32 cellular contexts compared by ENCODE assay signal in genomic region chr19:55980415-55980814, GRCh38. TPM values are rescaled to one million over a fixed set of nuclear protein-coding genes. Genes with fewer than 3 reads are reported as not detected.
"Had no signal": no experiment of that assay in that cellular context is flagged by ENCODE, and none has a peak within 500 bp of the region (broad histone marks: within the 10 kb centered on the region; RNA-seq: fewer than 3 reads in every experiment).

No MANE protein-coding gene starts in this region.

- H3K4me3 Mint-ChIP-seq: stimulated activated effector memory CD8-positive, alpha-beta T cell treated with anti-CD3 and anti-CD28 coated beads, Interleukin-12 subunit alpha, Interleukin-12 subunit beta, amount 100 ng/mL, for 72 hours; stimulated activated memory B cell treated with anti-CD40 and anti-IgM and Interleukin-4, amounts not matched to agents 10 μg/mL and 1 μg/mL and 100 μg/mL, for 72 hours; stimulated activated naive B cell treated with anti-CD40 and anti-IgM and Interleukin-4, amounts not matched to agents 10 μg/mL and 1 μg/mL and 100 μg/mL, for 72 hours; stimulated activated naive CD8-positive, alpha-beta T cell treated with anti-CD3 and anti-CD28 coated beads, Interleukin-15, amount 100 ng/mL, for 72 hours; stimulated activated naive CD8-positive, alpha-beta T cell treated with anti-CD3 and anti-CD28 coated beads, Interleukin-15, Interleukin-2, amounts not matched to agents 100 ng/mL and 50 ng/mL, for 24 hours; type B pancreatic cell had no signal

- DNase-seq: stimulated activated CD4-positive, alpha-beta T cell treated with anti-CD3 and anti-CD28 coated beads, Interleukin-2, amount 100 ng/mL, for 48 hours; stimulated activated CD4-positive, alpha-beta T cell treated with anti-CD3 and anti-CD28 coated beads, Interleukin-4, amount 100 ng/mL, for 1 hour; stimulated activated CD4-positive, alpha-beta T cell treated with anti-CD3 and anti-CD28 coated beads, Interleukin-4, amount 100 ng/mL, for 24 hours; stimulated activated CD4-positive, alpha-beta T cell treated with anti-CD3 and anti-CD28 coated beads, Interleukin-4, amount 100 ng/mL, for 4 hours; stimulated activated CD8-positive, alpha-beta memory T cell treated with anti-CD3 and anti-CD28 coated beads, Interleukin-4, amount 100 ng/mL, for 48 hours; stimulated activated naive B cell treated with anti-CD40 and anti-IgM and Interleukin-4, amounts not matched to agents 10 μg/mL and 1 μg/mL and 100 μg/mL, for 72 hours; stimulated activated naive CD4-positive, alpha-beta T cell; stimulated activated naive CD4-positive, alpha-beta T cell treated with Interleukin-2 at 50 U/mL for 16 hours; stimulated activated naive CD8-positive, alpha-beta T cell treated with anti-CD3 and anti-CD28 coated beads, Interleukin-15, amount 100 ng/mL, for 72 hours; stimulated activated naive CD8-positive, alpha-beta T cell treated with anti-CD3 and anti-CD28 coated beads, Interleukin-15, Interleukin-2, amounts not matched to agents 100 U/mL and 50 U/mL, for 24 hours; stomach; substantia nigra; testis; thyroid gland; tibial artery; transverse colon; trophoblast cell; upper lobe of right lung; uterus had no signal

- H3K4me1 Mint-ChIP-seq: stimulated activated effector memory CD8-positive, alpha-beta T cell treated with anti-CD3 and anti-CD28 coated beads, Interleukin-12 subunit alpha, Interleukin-12 subunit beta, amount 100 ng/mL, for 72 hours; stimulated activated memory B cell treated with anti-CD40 and anti-IgM and Interleukin-4, amounts not matched to agents 10 μg/mL and 1 μg/mL and 100 μg/mL, for 72 hours; stimulated activated naive B cell treated with anti-CD40 and anti-IgM and Interleukin-4, amounts not matched to agents 10 μg/mL and 1 μg/mL and 100 μg/mL, for 72 hours; stimulated activated naive CD8-positive, alpha-beta T cell treated with anti-CD3 and anti-CD28 coated beads, Interleukin-15, amount 100 ng/mL, for 72 hours had no signal

- ATAC-seq: stimulated activated effector memory CD8-positive, alpha-beta T cell treated with anti-CD3 and anti-CD28 coated beads, Interleukin-12 subunit alpha, Interleukin-12 subunit beta, amount 100 ng/mL, for 72 hours; stimulated activated memory B cell treated with anti-CD40 and anti-IgM and Interleukin-4, amounts not matched to agents 10 μg/mL and 1 μg/mL and 100 μg/mL, for 72 hours; stimulated activated naive B cell treated with anti-CD40 and anti-IgM and Interleukin-4, amounts not matched to agents 10 μg/mL and 1 μg/mL and 100 μg/mL, for 72 hours; stimulated activated naive CD8-positive, alpha-beta T cell treated with anti-CD3 and anti-CD28 coated beads, Interleukin-15, amount 100 ng/mL, for 72 hours; stimulated activated naive CD8-positive, alpha-beta T cell treated with anti-CD3 and anti-CD28 coated beads, Interleukin-15, Interleukin-2, amounts not matched to agents 100 U/mL and 50 U/mL, for 24 hours; upper lobe of right lung had no signal

- H3K27me3 Mint-ChIP-seq: stimulated activated naive CD8-positive, alpha-beta T cell treated with anti-CD3 and anti-CD28 coated beads, Interleukin-15, amount 100 ng/mL, for 72 hours; type B pancreatic cell had no signal

- H3K27ac Mint-ChIP-seq: stimulated activated effector memory CD8-positive, alpha-beta T cell treated with anti-CD3 and anti-CD28 coated beads, Interleukin-12 subunit alpha, Interleukin-12 subunit beta, amount 100 ng/mL, for 72 hours; stimulated activated memory B cell treated with anti-CD40 and anti-IgM and Interleukin-4, amounts not matched to agents 10 μg/mL and 1 μg/mL and 100 μg/mL, for 72 hours; stimulated activated naive B cell treated with anti-CD40 and anti-IgM and Interleukin-4, amounts not matched to agents 10 μg/mL and 1 μg/mL and 100 μg/mL, for 72 hours; stimulated activated naive CD8-positive, alpha-beta T cell treated with anti-CD3 and anti-CD28 coated beads, Interleukin-15, amount 100 ng/mL, for 72 hours; stimulated activated naive CD8-positive, alpha-beta T cell treated with anti-CD3 and anti-CD28 coated beads, Interleukin-15, Interleukin-2, amounts not matched to agents 100 ng/mL and 50 ng/mL, for 24 hours; type B pancreatic cell had no signal

- H3K36me3 Mint-ChIP-seq: stimulated activated effector memory CD8-positive, alpha-beta T cell treated with anti-CD3 and anti-CD28 coated beads, Interleukin-12 subunit alpha, Interleukin-12 subunit beta, amount 100 ng/mL, for 72 hours; stimulated activated memory B cell treated with anti-CD40 and anti-IgM and Interleukin-4, amounts not matched to agents 10 μg/mL and 1 μg/mL and 100 μg/mL, for 72 hours; type B pancreatic cell had no signal

RNA-seq across cellular contexts. Expression of gene NLRP5, which starts 6.2 kb away (rescaled TPM):
- total RNA-seq: stomach, subcutaneous adipose tissue, suprapubic skin, temporal lobe, thoracic aorta, thyroid gland, tibial nerve, transverse colon, upper lobe of left lung, upper lobe of right lung, ureter, urinary bladder, vagina had no signal

RNA-seq across cellular contexts. Expression of gene NLRP8, which starts 32.8 kb away (rescaled TPM):
- total RNA-seq: stomach, subcutaneous adipose tissue, suprapubic skin, temporal lobe, thoracic aorta, thyroid gland, tibial nerve, transverse colon, upper lobe of left lung, upper lobe of right lung, ureter, urinary bladder, uterus, vagina had no signal

RNA-seq across cellular contexts. Expression of gene NLRP13, which starts 48.3 kb away (rescaled TPM):
- total RNA-seq: stomach, subcutaneous adipose tissue, suprapubic skin, temporal lobe, thoracic aorta, thyroid gland, tibial nerve, transverse colon, upper lobe of left lung, upper lobe of right lung, ureter, urinary bladder, uterus, vagina had no signal
